In genomic region chr7:32264667-32265284, GRCh38 we compare ENCODE assay signal across 23 cellular contexts.
A peak's percentile ranks its signal among the peaks of the same experiment; 100 is the strongest.
DNase-seq lines count a peak whose midpoint lies in the region; ATAC-seq and TF ChIP-seq lines count a peak whose summit lies in the region.
"Had no signal": no experiment of that assay in that cellular context is flagged by ENCODE, and none has a peak within 500 bp of the region (broad histone marks: within the 10 kb centered on the region; RNA-seq: fewer than 3 reads in every experiment).

No MANE protein-coding gene starts in this region.

- TF ChIP-seq CTCF in breast epithelium (IDR thresholded peaks at IDR 0.05), result no peak
- no peak for TF ChIP-seq CTCF in MCF 10A (IDR thresholded peaks at IDR 0.05; ENCODE audit: unreplicated experiment)
- TF ChIP-seq CTCF in left ventricle myocardium inferior (IDR thresholded peaks at IDR 0.05; ENCODE audit: borderline replicate concordance), result no peak

- H3K36me3 Mint-ChIP-seq in MCF 10A (ENCODE audit: insufficient read depth, unreplicated experiment), result no peaks in the 10 kb centered on the region
- H3K36me3 Mint-ChIP-seq in naive thymus-derived CD8-positive, alpha-beta T cell, result no peaks in the 10 kb centered on the region
- H3K36me3 Mint-ChIP-seq: CD14-positive monocyte; CD8-positive, alpha-beta memory T cell had no signal

- H3K36me3 ChIP-seq in breast epithelium (no peaks in the 10 kb centered on the region), left ventricle myocardium inferior (no peaks in the 10 kb centered on the region)
- H3K36me3 ChIP-seq: BE2C, SJSA1 had no signal

- ATAC-seq in sciatic nerve, result peak; percentile 77
- no peak for ATAC-seq in naive thymus-derived CD8-positive, alpha-beta T cell
- ATAC-seq: HepG2 had no signal

- H3K4me1 Mint-ChIP-seq in MCF 10A (ENCODE audit: insufficient read depth, unreplicated experiment), result no peaks in the 10 kb centered on the region
- H3K4me1 Mint-ChIP-seq in naive thymus-derived CD8-positive, alpha-beta T cell, result peaks cover 0 to 2% (median 0%) of the 10 kb centered on the region in 4 donors
- H3K4me1 Mint-ChIP-seq: CD14-positive monocyte; CD8-positive, alpha-beta memory T cell had no signal

- no peaks in the 10 kb centered on the region for H3K27me3 ChIP-seq in breast epithelium
- peaks cover 18% of the 10 kb centered on the region for H3K27me3 ChIP-seq in left ventricle myocardium inferior (ENCODE audit: low read depth)
- H3K27me3 ChIP-seq: BE2C had no signal

- no peak for TF ChIP-seq POLR2A in breast epithelium (IDR thresholded peaks at IDR 0.05)

- H3K4me3 ChIP-seq in breast epithelium (no peak overlapping the region), left ventricle myocardium inferior (no peak overlapping the region)
- H3K4me3 ChIP-seq: SJSA1 had no signal

- H3K4me3 Mint-ChIP-seq in MCF 10A (ENCODE audit: unreplicated experiment), result no peak overlapping the region
- H3K4me3 Mint-ChIP-seq in naive thymus-derived CD8-positive, alpha-beta T cell, result no peak overlapping the region
- H3K4me3 Mint-ChIP-seq: CD14-positive monocyte; CD8-positive, alpha-beta memory T cell had no signal

- H3K4me1 ChIP-seq in breast epithelium, result no peaks in the 10 kb centered on the region
- H3K4me1 ChIP-seq in left ventricle myocardium inferior, result peaks cover 24% of the 10 kb centered on the region
- H3K4me1 ChIP-seq: BE2C, SJSA1 had no signal

- H3K27ac Mint-ChIP-seq in MCF 10A (ENCODE audit: low read depth, unreplicated experiment), result no peak overlapping the region
- no peak overlapping the region for H3K27ac Mint-ChIP-seq in naive thymus-derived CD8-positive, alpha-beta T cell
- H3K27ac Mint-ChIP-seq: CD8-positive, alpha-beta memory T cell had no signal

- POLR2A ChIA-PET in MCF 10A (lab: Yijun Ruan, JAX), result no interaction called here
- POLR2A ChIA-PET in naive thymus-derived CD8-positive, alpha-beta T cell (lab: Charles Lee), result no interaction called here

- no peaks in the 10 kb centered on the region for H3K9me3 ChIP-seq in breast epithelium
- no peaks in the 10 kb centered on the region for H3K9me3 ChIP-seq in left ventricle myocardium inferior (replicated peaks)
- H3K9me3 ChIP-seq: BE2C, SJSA1 had no signal

- H3K27me3 Mint-ChIP-seq in MCF 10A (ENCODE audit: insufficient read depth, unreplicated experiment), result no peaks in the 10 kb centered on the region
- H3K27me3 Mint-ChIP-seq in naive thymus-derived CD8-positive, alpha-beta T cell, result peaks cover 0 to 18% (median 5%) of the 10 kb centered on the region in 5 donors

- CTCF ChIA-PET in MCF 10A (lab: Yijun Ruan, JAX), result interaction anchor here (2.1 kb wide), 1 partner anchor 93 kb away, joined by 4 read pairs; no protein-coding TSS in a partner anchor

- no TSS peak for BruUV-seq in MCF 10A (replicated peaks; lab: Mats Ljungman, UMichigan)

- intact Hi-C loops in breast epithelium (cut with DNase I; ENCODE audit: low total_unique reads), result no loop called here
- intact Hi-C loops in MCF 10A (cut with micrococcal nuclease), result no loop called here
- intact Hi-C loops in left ventricle myocardium inferior (cut with micrococcal nuclease), result no loop called here
- intact Hi-C loops in sciatic nerve (cut with DNase I), result no loop called here

- H3K9me3 Mint-ChIP-seq in MCF 10A (ENCODE audit: unreplicated experiment), result no peaks in the 10 kb centered on the region
- no peaks in the 10 kb centered on the region for H3K9me3 Mint-ChIP-seq in naive thymus-derived CD8-positive, alpha-beta T cell

- DNase-seq in breast epithelium (ENCODE audit: low spot score in 2 of 2) (peak in 1 of 2 donors; percentile 39), MCF 10A (ENCODE audit: unreplicated experiment) (no peak), astrocyte of the hippocampus (ENCODE audit: low read depth, low spot score) (peak; percentile 28), left ventricle myocardium inferior (no peak), sciatic nerve (ENCODE audit: low spot score) (no peak), COLO668 (lab: John Stamatoyannopoulos, UW; ENCODE audit: unreplicated experiment) (no peak), NCI-H187 (lab: John Stamatoyannopoulos, UW) (no peak)
- DNase-seq in naive thymus-derived CD8-positive, alpha-beta T cell, result no peak
- DNase-seq: 8988T; ACHN; BE2C; CD8-positive, alpha-beta memory T cell; DMS153; DND-41; Kasumi-1; NCI-H1105 treated with DMSO at 0.1 percent for 48 hours; NCI-H146; NCI-H2029; NCI-H526; NCI-H82 had no signal

- H3K27ac ChIP-seq in breast epithelium, result peak overlapping the region; percentile 53 to 69
- H3K27ac ChIP-seq in left ventricle myocardium inferior (replicated peaks), result peak overlapping the region; percentile 55
- H3K27ac ChIP-seq: SJSA1 had no signal
